ENCODE assay signal across 1 cellular context in the genomic region with DNA sequence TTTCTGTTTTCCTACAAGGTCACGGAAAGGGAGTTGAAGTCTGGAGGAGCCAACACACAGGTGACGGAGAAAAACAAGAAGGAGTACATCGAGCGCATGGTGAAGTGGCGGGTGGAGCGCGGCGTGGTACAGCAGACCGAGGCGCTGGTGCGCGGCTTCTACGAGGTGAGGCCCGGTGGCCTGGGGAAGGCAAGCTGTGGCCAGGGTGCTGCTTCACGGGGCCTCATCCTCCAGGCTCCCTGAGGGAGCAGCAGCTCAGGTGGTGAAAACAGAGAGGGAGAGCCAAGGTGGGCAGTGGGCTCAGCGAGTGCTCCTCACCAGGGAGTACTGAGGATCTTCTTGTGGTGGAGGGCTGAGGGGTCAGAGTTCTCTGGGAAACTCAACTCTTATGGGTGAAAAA.
A peak's percentile ranks its signal among the peaks of the same experiment; 100 is the strongest.
TF ChIP-seq lines count a peak whose summit lies in the region.

No MANE protein-coding gene starts in this region.

TF ChIP-seq in K562, 482 proteins besides CTCF, POLR2A, EP300 and RAD21:
- 0 out of 2 replicates have a peak, but pooled peaks have one; percentile 27 for TF ChIP-seq ZNF263 (CRISPR knock-in tag; IDR thresholded peaks at IDR 0.05; ENCODE audit: borderline replicate concordance)
- TF ChIP-seq, protein P1, sequence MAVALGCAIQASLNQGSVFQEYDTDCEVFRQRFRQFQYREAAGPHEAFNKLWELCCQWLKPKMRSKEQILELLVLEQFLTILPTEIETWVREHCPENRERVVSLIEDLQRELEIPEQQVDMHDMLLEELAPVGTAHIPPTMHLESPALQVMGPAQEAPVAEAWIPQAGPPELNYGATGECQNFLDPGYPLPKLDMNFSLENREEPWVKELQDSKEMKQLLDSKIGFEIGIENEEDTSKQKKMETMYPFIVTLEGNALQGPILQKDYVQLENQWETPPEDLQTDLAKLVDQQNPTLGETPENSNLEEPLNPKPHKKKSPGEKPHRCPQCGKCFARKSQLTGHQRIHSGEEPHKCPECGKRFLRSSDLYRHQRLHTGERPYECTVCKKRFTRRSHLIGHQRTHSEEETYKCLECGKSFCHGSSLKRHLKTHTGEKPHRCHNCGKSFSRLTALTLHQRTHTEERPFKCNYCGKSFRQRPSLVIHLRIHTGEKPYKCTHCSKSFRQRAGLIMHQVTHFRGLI (CRISPR knock-in tag; IDR thresholded peaks at IDR 0.05): no peak
- TF ChIP-seq TFAM (CRISPR knock-in tag; conservative IDR thresholded peaks at IDR 0.05): no peak
- no peak for TF ChIP-seq ZNF24 (IDR thresholded peaks at IDR 0.05)
- no peak for TF ChIP-seq CBX8 (IDR thresholded peaks at IDR 0.05; ENCODE audit: borderline replicate concordance, extremely low read depth, low read depth, low read length, poor library complexity, severe bottlenecking)
